ENCODE assay signal across 11 cellular contexts in the genomic region with DNA sequence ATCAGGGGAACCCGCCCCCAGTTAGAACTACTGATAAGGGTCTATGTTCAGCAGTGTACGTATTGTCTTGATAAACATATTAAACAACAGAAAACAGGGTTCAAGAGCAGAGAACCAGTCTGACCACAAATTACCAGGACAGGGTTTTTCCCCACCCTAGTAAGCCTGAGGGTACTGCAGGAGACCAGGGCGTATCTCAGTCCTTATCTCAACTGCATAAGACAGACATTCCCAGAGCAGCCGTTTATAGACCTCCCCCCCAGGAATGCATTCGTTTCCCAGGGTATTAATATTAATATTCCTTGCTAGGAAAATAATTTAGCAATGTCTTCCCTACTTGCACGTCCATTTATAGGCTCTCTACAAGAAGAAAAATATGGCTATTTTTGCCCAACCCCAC. TPM values are rescaled to one million over a fixed set of nuclear protein-coding genes. Genes with fewer than 3 reads are reported as not detected.
"Had no signal": no experiment of that assay in that cellular context is flagged by ENCODE, and none has a peak within 500 bp of the region (broad histone marks: within the 10 kb centered on the region; RNA-seq: fewer than 3 reads in every experiment).

No MANE protein-coding gene starts in this region.

RNA-seq across cellular contexts. Expression of a gene that starts 40.0 kb away (rescaled TPM):
- total RNA-seq: OCI-LY7, PC-3, PC-9, Peyer's patch, Right ventricle myocardium inferior, Right ventricle myocardium superior, RPMI7951, SJCRH30, SJSA1, SK-MEL-5 had no signal
- polyA plus RNA-seq: SK-N-SH had no signal
